ENCODE assay signal across 8 cellular contexts in genomic region chr12:121536058-121536928, GRCh38. TPM values are rescaled to one million over a fixed set of nuclear protein-coding genes. Genes with fewer than 3 reads are reported as not detected.
DNase-seq lines count a peak whose midpoint lies in the region; ATAC-seq and TF ChIP-seq lines count a peak whose summit lies in the region.

No MANE protein-coding gene starts in this region.

- peak overlapping the region; percentile 56 to 94 (median 77) for H3K4me3 ChIP-seq in heart right ventricle

- in situ Hi-C loops in G401 (cut with HindIII; ENCODE audit: low sequenced_read_pairs), result no loop called here

- peaks cover 0 to 16% (median 0%) of the 10 kb centered on the region in 9 donors for H3K36me3 ChIP-seq in heart right ventricle

- 1 to 4% methylated on average over 38 of the region's 38 CpGs for WGBS in heart right ventricle, 2 donors

- TF ChIP-seq CTCF in heart right ventricle (IDR thresholded peaks at IDR 0.05), result no peak

- DNase-seq in G401 (ENCODE audit: low spot score) (peak; percentile 97), LHCN-M2 (ENCODE audit: low read depth) (peak; percentile 65), SKM-1 treated with dmso at 0.1 percent for 144 hours (lab: John Stamatoyannopoulos, UW; ENCODE audit: unreplicated experiment) (peak; percentile 19), amniotic epithelial cell (ENCODE audit: low read depth) (peak; percentile 78), heart right ventricle (peak; percentile 84 to 92), posterior cingulate gyrus (peak; percentile 59 to 98 (median 88))
- DNase-seq in NK-92 treated with Interleukin-12 subunit alpha and Interleukin-12 subunit beta, amount 100 ng/mL, for 24 hours (lab: John Stamatoyannopoulos, UW), result no peak

- peak overlapping the region; percentile 87 to 100 (median 96) for H3K27ac ChIP-seq in heart right ventricle

- H3K9me3 ChIP-seq in heart right ventricle, result no peaks in the 10 kb centered on the region

- no peaks in the 10 kb centered on the region for H3K27me3 ChIP-seq in heart right ventricle

- H3K4me1 ChIP-seq in heart right ventricle, result peaks cover 12 to 69% (median 55%) of the 10 kb centered on the region in 9 donors

- intact Hi-C loops in heart right ventricle (cut with DNase I), result loop anchor here in 3 of 10 donors (2.0 to 5.0 kb wide), 3 partner anchors 34 to 41 kb away; no protein-coding TSS in a partner anchor
- intact Hi-C loops in posterior cingulate gyrus (cut with DNase I), result loop anchor here (5.0 kb wide), 1 partner anchor 46 kb away; the partner anchor contains the start of gene KDM2B

- ATAC-seq in GM21825 (IDR thresholded peaks at IDR 0.05; ENCODE audit: unreplicated experiment), result peak; percentile 41
- peak; percentile 77 to 93 (median 85) for ATAC-seq in heart right ventricle

RNA-seq across cellular contexts. Expression of gene KDM2B, which starts 44.5 kb away (rescaled TPM):
- 43.8 and 73.4 TPM in 2 replicates for total RNA-seq in G401 (2014; rRNA removed; shearing (Covaris generic))
- total RNA-seq in LHCN-M2 (2014; rRNA removed), result 19.6 and 28.8 TPM in 2 replicates
- polyA plus RNA-seq in LHCN-M2 (2012), result 15.8 TPM
- 10 to 100 TPM in 9 of 10 donors, 1 to 10 TPM in 1; 10.0 to 18.4 (median 14.6) TPM for total RNA-seq in heart right ventricle
- polyA plus RNA-seq in heart right ventricle, result 1 to 10 TPM; 4.8 to 9.7 TPM
